Comparison of ENCODE assay signal across 11 cellular contexts in genomic region chr17:77644981-77645380, GRCh38.
A peak's percentile ranks its signal among the peaks of the same experiment; 100 is the strongest.
DNase-seq lines count a peak whose midpoint lies in the region; ATAC-seq and TF ChIP-seq lines count a peak whose summit lies in the region.
"Had no signal": no experiment of that assay in that cellular context is flagged by ENCODE, and none has a peak within 500 bp of the region (broad histone marks: within the 10 kb centered on the region; RNA-seq: fewer than 3 reads in every experiment).

No MANE protein-coding gene starts in this region.

- POLR2A ChIA-PET in HEK293T (lab: Yijun Ruan, JAX), result interaction anchor here (1.0 kb wide), 1 partner anchor 71 kb away, joined by 3 read pairs; no protein-coding TSS in a partner anchor
- POLR2A ChIA-PET in activated CD4-positive, alpha-beta memory T cell treated with anti-CD3 and anti-CD28 coated beads for 36 hours (lab: Charles Lee), result interaction anchor here (0.9 to 3.0 kb wide), 4 partner anchors 22 to 396 kb away, joined by 3 to 16 read pairs (median 5); partner anchors contain the start of gene TNRC6C

- peaks cover 26% of the 10 kb centered on the region for H3K4me1 Mint-ChIP-seq in activated CD4-positive, alpha-beta memory T cell treated with anti-CD3 and anti-CD28 coated beads for 36 hours (ENCODE audit: low read depth)
- H3K4me1 Mint-ChIP-seq: mesothelial cell of epicardium had no signal

- peak overlapping the region; percentile 49 for H3K4me3 ChIP-seq in effector memory CD4-positive, alpha-beta T cell (ENCODE audit: insufficient read depth, low read depth, low read length, poor library complexity, severe bottlenecking)
- H3K4me3 ChIP-seq in thyroid gland (replicated peaks in 1 of 3), result no peak overlapping the region
- H3K4me3 ChIP-seq: SJCRH30 had no signal

- H3K36me3 Mint-ChIP-seq in activated CD4-positive, alpha-beta memory T cell treated with anti-CD3 and anti-CD28 coated beads for 36 hours, result no peaks in the 10 kb centered on the region

- H3K4me1 ChIP-seq in effector memory CD4-positive, alpha-beta T cell (ENCODE audit: control insufficient read depth, insufficient read depth, low read length, poor library complexity, severe bottlenecking), result peaks cover 18% of the 10 kb centered on the region
- no peaks in the 10 kb centered on the region for H3K4me1 ChIP-seq in thyroid gland
- H3K4me1 ChIP-seq: foreskin keratinocyte, SJCRH30 had no signal

- H3K4me3 Mint-ChIP-seq in activated CD4-positive, alpha-beta memory T cell treated with anti-CD3 and anti-CD28 coated beads for 36 hours, result peak overlapping the region; percentile 68
- H3K4me3 Mint-ChIP-seq: mesothelial cell of epicardium had no signal

- 37 to 45% methylated on average over 10 of the region's 10 CpGs for WGBS in thyroid gland, 2 donors

- peaks cover 2% of the 10 kb centered on the region for H3K27me3 Mint-ChIP-seq in activated CD4-positive, alpha-beta memory T cell treated with anti-CD3 and anti-CD28 coated beads for 36 hours

- peak overlapping the region; percentile 18 for H3K27ac ChIP-seq in effector memory CD4-positive, alpha-beta T cell (ENCODE audit: insufficient read depth, low read length, poor library complexity, severe bottlenecking)
- no peak overlapping the region for H3K27ac ChIP-seq in thyroid gland
- H3K27ac ChIP-seq: foreskin keratinocyte, SJCRH30 had no signal

- no peaks in the 10 kb centered on the region for H3K9me3 Mint-ChIP-seq in activated CD4-positive, alpha-beta memory T cell treated with anti-CD3 and anti-CD28 coated beads for 36 hours

- TF ChIP-seq POLR2A in thyroid gland (IDR thresholded peaks at IDR 0.05), result no peak

- intact Hi-C loops in activated CD4-positive, alpha-beta memory T cell treated with anti-CD3 and anti-CD28 coated beads for 36 hours (cut with micrococcal nuclease), result loop anchor here (1.0 to 10.0 kb wide), 4 partner anchors 11 to 370 kb away; no protein-coding TSS in a partner anchor
- intact Hi-C loops in thyroid gland (cut with DNase I), result no loop called here

- DNase-seq in HEK293T (ENCODE audit: extremely low spot score) (peak; percentile 57), NCI-H510A (lab: John Stamatoyannopoulos, UW) (no peak), thyroid gland (no peak)
- DNase-seq in activated CD4-positive, alpha-beta memory T cell treated with anti-CD3 and anti-CD28 coated beads for 36 hours, result peak; percentile 66
- peak; percentile 10 to 21 (median 20) for DNase-seq in effector memory CD4-positive, alpha-beta T cell
- DNase-seq in stimulated activated CD8-positive, alpha-beta memory T cell treated with anti-CD3 and anti-CD28 coated beads, Interleukin-2, amount 100 ng/mL, for 48 hours (ENCODE audit: low read depth in 2 of 2), result peak; percentile 17 to 18
- DNase-seq: foreskin keratinocyte had no signal

- H3K27me3 ChIP-seq in effector memory CD4-positive, alpha-beta T cell (replicated peaks; ENCODE audit: control insufficient read depth, insufficient read depth, low read length, poor library complexity, severe bottlenecking), result no peaks in the 10 kb centered on the region
- H3K27me3 ChIP-seq in thyroid gland, result no peaks in the 10 kb centered on the region

- no peaks in the 10 kb centered on the region for H3K9me3 ChIP-seq in effector memory CD4-positive, alpha-beta T cell (ENCODE audit: control insufficient read depth, low read length)
- no peaks in the 10 kb centered on the region for H3K9me3 ChIP-seq in thyroid gland
- H3K9me3 ChIP-seq: SJCRH30 had no signal

- H3K36me3 ChIP-seq in effector memory CD4-positive, alpha-beta T cell (ENCODE audit: control insufficient read depth, insufficient read depth, low read length), result no peaks in the 10 kb centered on the region
- no peaks in the 10 kb centered on the region for H3K36me3 ChIP-seq in thyroid gland
- H3K36me3 ChIP-seq: SJCRH30 had no signal

- peak overlapping the region; percentile 84 for H3K27ac Mint-ChIP-seq in activated CD4-positive, alpha-beta memory T cell treated with anti-CD3 and anti-CD28 coated beads for 36 hours
- H3K27ac Mint-ChIP-seq: mesothelial cell of epicardium had no signal

- ATAC-seq in GM19328 (IDR thresholded peaks at IDR 0.05; ENCODE audit: unreplicated experiment) (no peak), esophagus mucosa (no peak)
- ATAC-seq: foreskin keratinocyte had no signal

- peak in 1 of 6 experiments; percentile 14 for TF ChIP-seq CTCF in thyroid gland (IDR thresholded peaks at IDR 0.05)

- CTCF ChIA-PET in HEK293T (lab: Yijun Ruan, JAX), result no interaction called here
- CTCF ChIA-PET in activated CD4-positive, alpha-beta memory T cell treated with anti-CD3 and anti-CD28 coated beads for 36 hours (lab: Charles Lee), result interaction anchor here (0.6 to 2.6 kb wide), 11 partner anchors 9 to 374 kb away, joined by 3 to 16 read pairs (median 4); no protein-coding TSS in a partner anchor

TF ChIP-seq in HEK293T, 16 proteins besides CTCF, POLR2A, EP300 and RAD21:
- no peak for TF ChIP-seq ELF4 (IDR thresholded peaks at IDR 0.05)
- TF ChIP-seq NFRKB (IDR thresholded peaks at IDR 0.05), result no peak
- no peak for TF ChIP-seq LEF1 (IDR thresholded peaks at IDR 0.05; ENCODE audit: borderline replicate concordance)
- no peak for TF ChIP-seq HDGF (IDR thresholded peaks at IDR 0.05; ENCODE audit: borderline replicate concordance)
- no peak for TF ChIP-seq ARNT (IDR thresholded peaks at IDR 0.05)
- no peak for TF ChIP-seq PKNOX1 (IDR thresholded peaks at IDR 0.05)
- no peak for TF ChIP-seq BHLHE40 (IDR thresholded peaks at IDR 0.05; ENCODE audit: borderline replicate concordance)
- no peak for TF ChIP-seq SUZ12 (IDR thresholded peaks at IDR 0.05)
- no peak for TF ChIP-seq ZNF384 (IDR thresholded peaks at IDR 0.05)
- no peak for TF ChIP-seq CTBP1 (IDR thresholded peaks at IDR 0.05; ENCODE audit: borderline replicate concordance)
- TF ChIP-seq FOXM1 (IDR thresholded peaks at IDR 0.05; ENCODE audit: borderline replicate concordance), result no peak
- TF ChIP-seq L3MBTL2 (conservative IDR thresholded peaks at IDR 0.05), result no peak
- no peak for TF ChIP-seq TARDBP (IDR thresholded peaks at IDR 0.05)
- TF ChIP-seq FOXK2 (IDR thresholded peaks at IDR 0.05), result no peak
- TF ChIP-seq FOXA1 (IDR thresholded peaks at IDR 0.05), result no peak
- no peak for TF ChIP-seq SP1 (IDR thresholded peaks at IDR 0.05)
TF ChIP-seq in HEK293T: peak in this region for 0.

Comparison
In these comparisons a context has a peak if more than half of its experiments do, and no peak if none do; other contexts are left out.
1. DNase-seq: peak in HEK293T (single experiment), activated CD4-positive, alpha-beta memory T cell treated with anti-CD3 and anti-CD28 coated beads for 36 hours (single experiment), effector memory CD4-positive, alpha-beta T cell (3 of 3) and stimulated activated CD8-positive, alpha-beta memory T cell treated with anti-CD3 and anti-CD28 coated beads, Interleukin-2, amount 100 ng/mL, for 48 hours (2 of 2); none in NCI-H510A (single experiment) and thyroid gland (0 of 2).